29 cellular contexts compared by ENCODE assay signal in the genomic region with DNA sequence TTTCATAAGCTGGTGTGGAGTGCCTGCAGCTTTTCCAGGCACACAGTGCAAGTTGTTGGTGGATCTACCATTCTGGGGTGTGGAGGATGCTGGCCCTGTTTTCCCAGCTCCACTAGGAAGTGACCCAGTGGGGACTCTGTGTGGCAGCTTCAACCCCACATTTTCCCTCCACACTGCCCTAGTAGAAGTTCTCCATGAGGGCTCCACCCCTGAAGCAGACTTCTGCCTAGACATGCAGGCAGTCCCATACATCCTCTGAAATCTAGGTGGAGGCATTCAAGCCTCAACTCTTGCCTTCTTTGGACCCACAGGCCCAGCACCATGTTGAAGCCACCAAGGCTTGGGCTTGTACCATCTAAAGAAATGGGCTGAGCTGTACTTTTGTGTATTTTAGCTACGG.
"Had no signal": no experiment of that assay in that cellular context is flagged by ENCODE, and none has a peak within 500 bp of the region (broad histone marks: within the 10 kb centered on the region; RNA-seq: fewer than 3 reads in every experiment).

No MANE protein-coding gene starts in this region.

- H3K36me3 Mint-ChIP-seq: stimulated activated effector memory CD8-positive, alpha-beta T cell treated with anti-CD3 and anti-CD28 coated beads, Interleukin-12 subunit alpha, Interleukin-12 subunit beta, amount 100 ng/mL, for 72 hours; stimulated activated memory B cell treated with anti-CD40 and anti-IgM and Interleukin-4, amounts not matched to agents 10 μg/mL and 1 μg/mL and 100 μg/mL, for 72 hours; stimulated activated naive B cell treated with anti-CD40 and anti-IgM and Interleukin-4, amounts not matched to agents 10 μg/mL and 1 μg/mL and 100 μg/mL, for 72 hours; type B pancreatic cell had no signal

- H3K27ac Mint-ChIP-seq: stimulated activated effector memory CD8-positive, alpha-beta T cell treated with anti-CD3 and anti-CD28 coated beads, Interleukin-12 subunit alpha, Interleukin-12 subunit beta, amount 100 ng/mL, for 72 hours; stimulated activated memory B cell treated with anti-CD40 and anti-IgM and Interleukin-4, amounts not matched to agents 10 μg/mL and 1 μg/mL and 100 μg/mL, for 72 hours; stimulated activated naive B cell treated with anti-CD40 and anti-IgM and Interleukin-4, amounts not matched to agents 10 μg/mL and 1 μg/mL and 100 μg/mL, for 72 hours; stimulated activated naive CD8-positive, alpha-beta T cell treated with anti-CD3 and anti-CD28 coated beads, Interleukin-15, amount 100 ng/mL, for 72 hours; stimulated activated naive CD8-positive, alpha-beta T cell treated with anti-CD3 and anti-CD28 coated beads, Interleukin-15, Interleukin-2, amounts not matched to agents 100 ng/mL and 50 ng/mL, for 24 hours; type B pancreatic cell had no signal

- H3K9me3 ChIP-seq: testis, thyroid gland, upper lobe of right lung, uterus, vagina had no signal

- H3K27ac ChIP-seq: stomach, suprapubic skin, testis, thoracic aorta, thyroid gland, tibial artery, tibial nerve, transverse colon, upper lobe of left lung, upper lobe of right lung, uterus, vagina had no signal

- DNase-seq: stimulated activated CD4-positive, alpha-beta T cell treated with anti-CD3 and anti-CD28 coated beads, Interleukin-2, amount 100 ng/mL, for 48 hours; stimulated activated CD4-positive, alpha-beta T cell treated with anti-CD3 and anti-CD28 coated beads, Interleukin-4, amount 100 ng/mL, for 1 hour; stimulated activated CD4-positive, alpha-beta T cell treated with anti-CD3 and anti-CD28 coated beads, Interleukin-4, amount 100 ng/mL, for 24 hours; stimulated activated CD4-positive, alpha-beta T cell treated with anti-CD3 and anti-CD28 coated beads, Interleukin-4, amount 100 ng/mL, for 4 hours; stimulated activated CD8-positive, alpha-beta memory T cell treated with anti-CD3 and anti-CD28 coated beads, Interleukin-4, amount 100 ng/mL, for 48 hours; stimulated activated naive B cell treated with anti-CD40 and anti-IgM and Interleukin-4, amounts not matched to agents 10 μg/mL and 1 μg/mL and 100 μg/mL, for 72 hours; stimulated activated naive CD4-positive, alpha-beta T cell; stimulated activated naive CD4-positive, alpha-beta T cell treated with Interleukin-2 at 50 U/mL for 16 hours; stimulated activated naive CD8-positive, alpha-beta T cell treated with anti-CD3 and anti-CD28 coated beads, Interleukin-15, amount 100 ng/mL, for 72 hours; stimulated activated naive CD8-positive, alpha-beta T cell treated with anti-CD3 and anti-CD28 coated beads, Interleukin-15, Interleukin-2, amounts not matched to agents 100 U/mL and 50 U/mL, for 24 hours; stomach; substantia nigra; testis; thyroid gland; tibial artery; transverse colon; trophoblast cell; upper lobe of left lung; upper lobe of right lung; uterus had no signal

- FAIRE-seq: urothelium cell line had no signal

- H3K4me1 Mint-ChIP-seq: stimulated activated effector memory CD8-positive, alpha-beta T cell treated with anti-CD3 and anti-CD28 coated beads, Interleukin-12 subunit alpha, Interleukin-12 subunit beta, amount 100 ng/mL, for 72 hours; stimulated activated memory B cell treated with anti-CD40 and anti-IgM and Interleukin-4, amounts not matched to agents 10 μg/mL and 1 μg/mL and 100 μg/mL, for 72 hours; stimulated activated naive B cell treated with anti-CD40 and anti-IgM and Interleukin-4, amounts not matched to agents 10 μg/mL and 1 μg/mL and 100 μg/mL, for 72 hours; stimulated activated naive CD8-positive, alpha-beta T cell treated with anti-CD3 and anti-CD28 coated beads, Interleukin-15, amount 100 ng/mL, for 72 hours had no signal

- H3K4me3 ChIP-seq: stomach, suprapubic skin, testis, thoracic aorta, thyroid gland, tibial artery, tibial nerve, transverse colon, upper lobe of left lung, upper lobe of right lung, uterus, vagina had no signal

- H3K4me3 Mint-ChIP-seq: stimulated activated effector memory CD8-positive, alpha-beta T cell treated with anti-CD3 and anti-CD28 coated beads, Interleukin-12 subunit alpha, Interleukin-12 subunit beta, amount 100 ng/mL, for 72 hours; stimulated activated memory B cell treated with anti-CD40 and anti-IgM and Interleukin-4, amounts not matched to agents 10 μg/mL and 1 μg/mL and 100 μg/mL, for 72 hours; stimulated activated naive B cell treated with anti-CD40 and anti-IgM and Interleukin-4, amounts not matched to agents 10 μg/mL and 1 μg/mL and 100 μg/mL, for 72 hours; stimulated activated naive CD8-positive, alpha-beta T cell treated with anti-CD3 and anti-CD28 coated beads, Interleukin-15, amount 100 ng/mL, for 72 hours; stimulated activated naive CD8-positive, alpha-beta T cell treated with anti-CD3 and anti-CD28 coated beads, Interleukin-15, Interleukin-2, amounts not matched to agents 100 ng/mL and 50 ng/mL, for 24 hours; type B pancreatic cell had no signal

- H3K36me3 ChIP-seq: stomach, suprapubic skin, thoracic aorta, thyroid gland, tibial artery, tibial nerve, transverse colon, upper lobe of left lung, upper lobe of right lung, uterus, vagina had no signal

- H3K27me3 ChIP-seq: stomach, suprapubic skin, testis, thyroid gland, tibial artery, tibial nerve, transverse colon, upper lobe of left lung, upper lobe of right lung, uterus, vagina had no signal

- H3K27me3 Mint-ChIP-seq: stimulated activated memory B cell treated with anti-CD40 and anti-IgM and Interleukin-4, amounts not matched to agents 10 μg/mL and 1 μg/mL and 100 μg/mL, for 72 hours; stimulated activated naive B cell treated with anti-CD40 and anti-IgM and Interleukin-4, amounts not matched to agents 10 μg/mL and 1 μg/mL and 100 μg/mL, for 72 hours; stimulated activated naive CD8-positive, alpha-beta T cell treated with anti-CD3 and anti-CD28 coated beads, Interleukin-15, amount 100 ng/mL, for 72 hours; stimulated activated naive CD8-positive, alpha-beta T cell treated with anti-CD3 and anti-CD28 coated beads, Interleukin-15, Interleukin-2, amounts not matched to agents 100 ng/mL and 50 ng/mL, for 24 hours; type B pancreatic cell had no signal

- H3K4me1 ChIP-seq: stomach, suprapubic skin, testis, thyroid gland, tibial artery, tibial nerve, transverse colon, upper lobe of left lung, upper lobe of right lung, uterus, vagina had no signal

- ATAC-seq: stimulated activated effector memory CD8-positive, alpha-beta T cell treated with anti-CD3 and anti-CD28 coated beads, Interleukin-12 subunit alpha, Interleukin-12 subunit beta, amount 100 ng/mL, for 72 hours; stimulated activated memory B cell treated with anti-CD40 and anti-IgM and Interleukin-4, amounts not matched to agents 10 μg/mL and 1 μg/mL and 100 μg/mL, for 72 hours; stimulated activated naive B cell treated with anti-CD40 and anti-IgM and Interleukin-4, amounts not matched to agents 10 μg/mL and 1 μg/mL and 100 μg/mL, for 72 hours; stimulated activated naive CD8-positive, alpha-beta T cell treated with anti-CD3 and anti-CD28 coated beads, Interleukin-15, amount 100 ng/mL, for 72 hours; stimulated activated naive CD8-positive, alpha-beta T cell treated with anti-CD3 and anti-CD28 coated beads, Interleukin-15, Interleukin-2, amounts not matched to agents 100 U/mL and 50 U/mL, for 24 hours; upper lobe of right lung had no signal
